ENCODE assay signal across 8 cellular contexts in the genomic region with DNA sequence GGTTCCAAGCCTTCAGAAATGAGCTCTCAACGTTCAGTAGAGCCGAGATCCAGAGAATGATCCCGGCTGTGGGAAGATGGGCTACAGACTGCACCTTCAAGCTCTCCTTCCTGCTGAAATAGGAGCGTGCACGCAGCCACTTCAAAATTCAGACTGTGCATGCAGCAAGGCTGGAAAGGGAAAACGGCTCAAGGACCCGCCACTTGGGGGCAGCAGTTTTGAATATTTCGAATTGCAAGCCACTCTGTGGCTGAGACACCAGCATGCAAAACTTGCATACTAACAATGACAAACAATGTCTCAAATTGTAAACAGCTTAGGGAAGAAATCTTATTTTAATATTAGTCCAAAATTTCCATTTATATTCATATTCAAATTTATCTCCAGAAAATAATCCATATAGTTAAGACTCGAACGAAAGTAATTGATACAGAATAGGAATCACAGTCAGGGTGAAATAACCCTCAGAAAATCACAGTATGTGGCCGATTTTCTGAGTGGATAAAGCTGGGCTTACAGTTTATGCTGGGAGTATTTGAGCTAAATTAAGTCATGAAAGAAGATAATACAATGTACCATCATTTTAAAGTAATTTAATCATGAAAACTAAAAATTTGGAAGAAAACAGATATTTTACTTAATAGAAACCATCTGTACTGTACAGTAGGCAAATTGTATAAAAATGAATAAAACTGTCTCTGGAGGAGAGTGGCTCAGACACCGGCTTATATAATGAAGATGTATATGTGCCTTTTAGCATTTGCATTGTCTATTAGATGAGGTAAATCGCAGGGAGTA.
DNase-seq lines count a peak whose midpoint lies in the region; ATAC-seq, FAIRE-seq and TF ChIP-seq lines count a peak whose summit lies in the region.

No MANE protein-coding gene starts in this region.

- no peaks in the 10 kb centered on the region for H3K79me1 ChIP-seq in H1 (ENCODE audit: low read depth, low read length)

- no peak overlapping the region for H2BK120ac ChIP-seq in H1 (replicated peaks; ENCODE audit: low read depth, low read length)

- peak; percentile 61 to 62 for TF ChIP-seq RAD21 in H1 (IDR thresholded peaks at IDR 0.05 in 1 of 2, conservative IDR thresholded peaks at IDR 0.05 in 1 of 2; ENCODE audit: low read depth in 2 of 2, low read length in 2 of 2)

- H3K27me3 Mint-ChIP-seq in CD4-positive, CD25-positive, alpha-beta regulatory T cell, result peaks cover 48% of the 10 kb centered on the region
- peaks cover 33% of the 10 kb centered on the region for H3K27me3 Mint-ChIP-seq in activated CD4-positive, alpha-beta T cell treated with anti-CD3 and anti-CD28 coated beads, Interleukin-2, amount 10 ng/mL, durations not matched to agents 7 days and 5 days

- H3K4me1 ChIP-seq in CD4-positive, CD25-positive, alpha-beta regulatory T cell (ENCODE audit: control insufficient read depth, insufficient read depth, low read length, poor library complexity, severe bottlenecking), result no peaks in the 10 kb centered on the region
- H3K4me1 ChIP-seq in H1 (replicated peaks in 1 of 4; ENCODE audit: control insufficient read depth in 3 of 4, insufficient read depth in 4 of 4, low read length in 3 of 4), result peaks cover 0 to 5% (median 0%) of the 10 kb centered on the region in 4 experiments; a peak in 3 of 7 replicates

- no peak for TF ChIP-seq EP300 in H1 (IDR thresholded peaks at IDR 0.05; ENCODE audit: borderline replicate concordance in 1 of 2, low read depth in 2 of 2, low read length in 2 of 2)

- no peak overlapping the region for H3K4ac ChIP-seq in H1 (replicated peaks; ENCODE audit: insufficient read length, low read depth, low read length)

- H3K23me2 ChIP-seq in H1 (ENCODE audit: low read depth, low read length), result no peaks in the 10 kb centered on the region

- no peak overlapping the region for H3K56ac ChIP-seq in H1 (replicated peaks; ENCODE audit: insufficient read length, low read depth, low read length)

- H3K36me3 ChIP-seq in CD4-positive, CD25-positive, alpha-beta regulatory T cell (ENCODE audit: control insufficient read depth, insufficient read depth, low read length), result no peaks in the 10 kb centered on the region
- H3K36me3 ChIP-seq in H1 (ENCODE audit: control insufficient read depth in 2 of 4, insufficient read depth in 4 of 4, low read length in 3 of 4), result no peaks in the 10 kb centered on the region; a peak in 1 of 8 replicates

- peaks cover 0 to 1% of the 10 kb centered on the region in 2 experiments for H3K9me3 ChIP-seq in CD4-positive, CD25-positive, alpha-beta regulatory T cell (ENCODE audit: control insufficient read depth in 2 of 2, low read length in 2 of 2)
- H3K9me3 ChIP-seq in H1 (ENCODE audit: insufficient read depth in 2 of 2, low read depth in 1 of 2, low read length in 1 of 2), result no peaks in the 10 kb centered on the region

- no peak for ATAC-seq in CD4-positive, CD25-positive, alpha-beta regulatory T cell (ENCODE audit: low read depth in 2 of 2)
- ATAC-seq in HG03442 (IDR thresholded peaks at IDR 0.05; ENCODE audit: unreplicated experiment), result no peak

- no peak overlapping the region for H4K91ac ChIP-seq in H1 (replicated peaks; ENCODE audit: insufficient read length, low read length)

- H3K14ac ChIP-seq in H1 (ENCODE audit: insufficient read length), result no peak overlapping the region

- H3K4me1 Mint-ChIP-seq in CD4-positive, CD25-positive, alpha-beta regulatory T cell, result peaks cover 0 to 3% (median 0%) of the 10 kb centered on the region in 4 donors
- no peaks in the 10 kb centered on the region for H3K4me1 Mint-ChIP-seq in activated CD4-positive, alpha-beta T cell treated with anti-CD3 and anti-CD28 coated beads, Interleukin-2, amount 10 ng/mL, durations not matched to agents 7 days and 5 days

- WGBS in H1 (ENCODE audit: extremely low coverage in 1 of 2, insufficient coverage in 1 of 2, insufficient read length in 1 of 2, insufficient replicate concordance in 2 of 2, low coverage in 1 of 2, low lambda C conversion rate in 2 of 2, missing lambda C conversion rate in 1 of 2), 2 experiments, result 53% methylated on average over 13 of the region's 13 CpGs; no CpG with 5 or more reads in 1 of the 2 experiments

- H3K79me2 ChIP-seq in H1 (ENCODE audit: control insufficient read depth in 1 of 2, insufficient read depth in 2 of 2, low read length in 2 of 2), result no peaks in the 10 kb centered on the region

- H2AFZ ChIP-seq in H1 (ENCODE audit: low read length), result no peak overlapping the region; the same call in 1 of the 2 replicates

- H2BK5ac ChIP-seq in H1 (ENCODE audit: low read depth, low read length), result no peak overlapping the region

- peak; percentile 64 to 72 (median 66) for TF ChIP-seq CTCF in H1 (IDR thresholded peaks at IDR 0.05; ENCODE audit: control extremely low read depth in 1 of 3, insufficient read depth in 1 of 3, low read depth in 1 of 3, low read length in 3 of 3)

- H2BK15ac ChIP-seq in H1 (ENCODE audit: low read length), result no peak overlapping the region

- CTCF ChIA-PET in activated CD4-positive, alpha-beta T cell treated with anti-CD3 and anti-CD28 coated beads, Interleukin-2, amount 10 ng/mL, durations not matched to agents 7 days and 5 days (lab: Charles Lee), result interaction anchor here (0.6 kb wide), 1 partner anchor 505 kb away, joined by 3 read pairs; no protein-coding TSS in a partner anchor
- CTCF ChIA-PET in H1 (lab: Charles Lee; ENCODE audit: partially characterized antibody), result interaction anchor here (0.8 to 3.0 kb wide), 19 partner anchors 9 to 596 kb away, joined by 3 to 10 read pairs (median 3); no protein-coding TSS in a partner anchor

- no peak overlapping the region for H3K4me3 ChIP-seq in CD4-positive, CD25-positive, alpha-beta regulatory T cell (ENCODE audit: low read depth, low read length)
- H3K4me3 ChIP-seq in H1 (ENCODE audit: extremely low read depth in 1 of 4, insufficient read depth in 2 of 4, low read depth in 3 of 4, low read length in 4 of 4), result no peak overlapping the region

- DNase-seq in CD4-positive, CD25-positive, alpha-beta regulatory T cell, result peak; percentile 17 to 53 (median 29)
- DNase-seq in GM19238 (ENCODE audit: insufficient read length, low spot score) (peak; percentile 30), NCI-H1694 treated with DMSO at 0.1 percent for 48 hours (lab: John Stamatoyannopoulos, UW) (peak; percentile 39), H1 (ENCODE audit: low read depth in 1 of 2, low spot score in 2 of 2) (peak; percentile 27 to 80), mucosa of gallbladder (ENCODE audit: low spot score) (peak; percentile 59), substantia nigra (lab: John Stamatoyannopoulos, UW) (peak in 35 of 49 donors; percentile 2 to 63 (median 24))
- DNase-seq in activated CD4-positive, alpha-beta T cell treated with anti-CD3 and anti-CD28 coated beads, Interleukin-2, amount 10 ng/mL, durations not matched to agents 7 days and 5 days, result peak; percentile 60

- no peak overlapping the region for H3K4me2 ChIP-seq in H1 (ENCODE audit: insufficient read depth in 1 of 2, low read depth in 2 of 2, low read length in 2 of 2)

- no peaks in the 10 kb centered on the region for H3K36me3 Mint-ChIP-seq in CD4-positive, CD25-positive, alpha-beta regulatory T cell
- no peaks in the 10 kb centered on the region for H3K36me3 Mint-ChIP-seq in activated CD4-positive, alpha-beta T cell treated with anti-CD3 and anti-CD28 coated beads, Interleukin-2, amount 10 ng/mL, durations not matched to agents 7 days and 5 days (ENCODE audit: low read depth)

- peaks cover 11% of the 10 kb centered on the region for H3K27me3 ChIP-seq in CD4-positive, CD25-positive, alpha-beta regulatory T cell (ENCODE audit: control insufficient read depth, insufficient read depth, low read length)
- H3K27me3 ChIP-seq in H1 (replicated peaks in 1 of 4; ENCODE audit: control insufficient read depth in 3 of 4, extremely low read depth in 1 of 4, insufficient read depth in 3 of 4, low read length in 3 of 4), result no peaks in the 10 kb centered on the region; a peak in 2 of 7 replicates

- no peak overlapping the region; the same call in 1 of the 2 replicates for H4K8ac ChIP-seq in H1 (ENCODE audit: extremely low read depth, insufficient read depth, low read length)

- H3K9me3 Mint-ChIP-seq in CD4-positive, CD25-positive, alpha-beta regulatory T cell, result no peaks in the 10 kb centered on the region
- H3K9me3 Mint-ChIP-seq in activated CD4-positive, alpha-beta T cell treated with anti-CD3 and anti-CD28 coated beads, Interleukin-2, amount 10 ng/mL, durations not matched to agents 7 days and 5 days, result no peaks in the 10 kb centered on the region

- no peak overlapping the region for H3K18ac ChIP-seq in H1 (ENCODE audit: extremely low read depth, low read length)

- no peak overlapping the region for H3K27ac ChIP-seq in CD4-positive, CD25-positive, alpha-beta regulatory T cell (ENCODE audit: insufficient read depth, low read length, poor library complexity, severe bottlenecking)
- H3K27ac ChIP-seq in H1 (ENCODE audit: low read depth, low read length), result no peak overlapping the region
- H3K27ac ChIP-seq in substantia nigra (ENCODE audit: low read depth, low read length, poor library complexity, severe bottlenecking), result no peak overlapping the region

- H3K23ac ChIP-seq in H1 (ENCODE audit: insufficient read length), result no peak overlapping the region

- no peak overlapping the region for H2BK20ac ChIP-seq in H1 (ENCODE audit: low read length)

- no peaks in the 10 kb centered on the region for H4K20me1 ChIP-seq in H1 (replicated peaks in 1 of 2; ENCODE audit: control insufficient read depth in 1 of 2, insufficient read depth in 2 of 2, low read length in 2 of 2)

- TF ChIP-seq POLR2A in H1 (IDR thresholded peaks at IDR 0.05; ENCODE audit: control extremely low read depth in 1 of 2, low read depth in 2 of 2, low read length in 2 of 2), result no peak

- H3K9ac ChIP-seq in H1 (replicated peaks in 1 of 4; ENCODE audit: extremely low read depth in 1 of 4, low read depth in 3 of 4, low read length in 3 of 4), result no peak overlapping the region

- no peak overlapping the region for H4K5ac ChIP-seq in H1 (ENCODE audit: insufficient read length, low read depth, low read length)

- POLR2A ChIA-PET in activated CD4-positive, alpha-beta T cell treated with anti-CD3 and anti-CD28 coated beads, Interleukin-2, amount 10 ng/mL, durations not matched to agents 7 days and 5 days (lab: Charles Lee), result no interaction called here
- POLR2A ChIA-PET in H1 (lab: Charles Lee; ENCODE audit: partially characterized antibody), result no interaction called here

- no peak overlapping the region for H2AK5ac ChIP-seq in H1 (ENCODE audit: low read depth, low read length)

- H3K4me3 Mint-ChIP-seq in CD4-positive, CD25-positive, alpha-beta regulatory T cell, result no peak overlapping the region
- H3K4me3 Mint-ChIP-seq in activated CD4-positive, alpha-beta T cell treated with anti-CD3 and anti-CD28 coated beads, Interleukin-2, amount 10 ng/mL, durations not matched to agents 7 days and 5 days, result no peak overlapping the region

- H2BK12ac ChIP-seq in H1 (ENCODE audit: low read depth, low read length), result no peak overlapping the region

- H3K27ac Mint-ChIP-seq in CD4-positive, CD25-positive, alpha-beta regulatory T cell, result peak overlapping the region in 1 of 3 donors; percentile 60
- no peak overlapping the region for H3K27ac Mint-ChIP-seq in activated CD4-positive, alpha-beta T cell treated with anti-CD3 and anti-CD28 coated beads, Interleukin-2, amount 10 ng/mL, durations not matched to agents 7 days and 5 days

- no peak for FAIRE-seq in H1 (lab: Jason Lieb, UNC)

TF ChIP-seq in H1, 55 proteins besides CTCF, POLR2A, EP300 and RAD21 (continues in another document):
- no peak for TF ChIP-seq SIN3A (conservative IDR thresholded peaks at IDR 0.05 in 1 of 2, IDR thresholded peaks at IDR 0.05 in 1 of 2; ENCODE audit: low read depth in 1 of 2, low read length in 2 of 2)
